ENCODE assay signal across 1 cellular context in the genomic region with DNA sequence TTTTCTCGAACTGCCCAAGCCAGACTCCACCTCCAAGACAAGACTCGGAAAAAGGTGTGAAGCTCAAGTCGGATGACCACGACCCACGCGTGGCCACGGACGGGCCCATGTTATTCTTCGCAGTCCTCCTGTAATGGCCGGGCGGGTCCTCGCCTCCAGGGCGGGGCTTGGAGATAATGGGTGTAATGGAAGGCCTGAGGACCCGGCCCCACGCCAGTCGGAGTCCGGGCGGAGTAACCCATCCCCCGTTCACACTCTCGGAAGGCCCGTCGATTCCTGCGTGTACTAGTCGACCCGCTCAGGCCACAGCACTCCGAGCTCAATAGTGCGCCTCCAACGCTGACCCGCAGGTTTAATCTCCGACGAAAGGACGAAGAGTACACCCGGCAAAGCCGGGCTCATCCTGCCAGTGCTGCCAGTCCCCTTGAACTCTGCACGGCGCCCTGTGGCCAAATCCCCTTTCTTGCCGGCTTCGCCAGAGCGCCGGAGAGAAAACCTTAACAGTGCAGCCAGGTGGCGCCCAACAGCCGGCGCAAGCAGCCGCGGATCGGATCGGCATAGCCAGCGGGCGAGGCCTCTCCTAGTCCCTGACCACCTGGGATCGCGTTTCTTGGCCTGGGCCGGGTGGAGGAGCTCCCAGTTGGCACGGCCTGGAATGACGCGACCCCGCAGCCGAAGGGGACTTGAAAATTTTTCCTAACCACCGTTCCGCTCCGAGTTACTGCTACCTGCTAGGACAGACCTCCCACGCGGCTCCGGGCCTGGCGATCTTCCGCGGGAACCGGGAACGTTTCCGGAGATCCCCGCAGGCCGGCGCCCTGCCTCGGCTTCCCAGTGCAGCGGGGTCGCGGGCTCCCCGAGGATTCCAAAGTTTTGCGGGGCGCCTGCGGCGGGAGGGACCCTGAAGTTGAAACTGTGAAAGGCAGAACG.
TF ChIP-seq lines count a peak whose summit lies in the region.

No MANE protein-coding gene starts in this region.

TF ChIP-seq in K562, 482 proteins besides CTCF, POLR2A, EP300 and RAD21 (continued from another document):
- TF ChIP-seq NRF1 (conservative IDR thresholded peaks at IDR 0.05 in 1 of 2, IDR thresholded peaks at IDR 0.05 in 1 of 2): 0 out of 4 replicates have a peak, but pooled peaks of 1 of the 2 experiments have one; percentile 11
- TF ChIP-seq ZBTB7A (IDR thresholded peaks at IDR 0.05; ENCODE audit: borderline replicate concordance, control insufficient read depth, low read depth, low read length): no peak
- TF ChIP-seq GTF2F1 (IDR thresholded peaks at IDR 0.05; ENCODE audit: low read depth, low read length): no peak
- no peak for TF ChIP-seq SRSF3 (IDR thresholded peaks at IDR 0.05; ENCODE audit: insufficient read depth, low read length)
- TF ChIP-seq, protein P1, sequence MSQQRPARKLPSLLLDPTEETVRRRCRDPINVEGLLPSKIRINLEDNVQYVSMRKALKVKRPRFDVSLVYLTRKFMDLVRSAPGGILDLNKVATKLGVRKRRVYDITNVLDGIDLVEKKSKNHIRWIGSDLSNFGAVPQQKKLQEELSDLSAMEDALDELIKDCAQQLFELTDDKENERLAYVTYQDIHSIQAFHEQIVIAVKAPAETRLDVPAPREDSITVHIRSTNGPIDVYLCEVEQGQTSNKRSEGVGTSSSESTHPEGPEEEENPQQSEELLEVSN (IDR thresholded peaks at IDR 0.05; ENCODE audit: borderline replicate concordance in 1 of 2, extremely low read depth in 1 of 2, insufficient read depth in 1 of 2, insufficient read length in 1 of 2, low read depth in 1 of 2, low read length in 1 of 2, poor library complexity in 1 of 2, severe bottlenecking in 1 of 2): peak in 1 of 2 experiments; percentile 18
- no peak for TF ChIP-seq KDM4B (IDR thresholded peaks at IDR 0.05; ENCODE audit: borderline replicate concordance in 2 of 2, low read depth in 1 of 2)
- TF ChIP-seq SMAD4 (CRISPR knock-in tag; conservative IDR thresholded peaks at IDR 0.05): 0 out of 2 replicates have a peak, but pooled peaks have one; percentile 25
- TF ChIP-seq, protein P2, sequence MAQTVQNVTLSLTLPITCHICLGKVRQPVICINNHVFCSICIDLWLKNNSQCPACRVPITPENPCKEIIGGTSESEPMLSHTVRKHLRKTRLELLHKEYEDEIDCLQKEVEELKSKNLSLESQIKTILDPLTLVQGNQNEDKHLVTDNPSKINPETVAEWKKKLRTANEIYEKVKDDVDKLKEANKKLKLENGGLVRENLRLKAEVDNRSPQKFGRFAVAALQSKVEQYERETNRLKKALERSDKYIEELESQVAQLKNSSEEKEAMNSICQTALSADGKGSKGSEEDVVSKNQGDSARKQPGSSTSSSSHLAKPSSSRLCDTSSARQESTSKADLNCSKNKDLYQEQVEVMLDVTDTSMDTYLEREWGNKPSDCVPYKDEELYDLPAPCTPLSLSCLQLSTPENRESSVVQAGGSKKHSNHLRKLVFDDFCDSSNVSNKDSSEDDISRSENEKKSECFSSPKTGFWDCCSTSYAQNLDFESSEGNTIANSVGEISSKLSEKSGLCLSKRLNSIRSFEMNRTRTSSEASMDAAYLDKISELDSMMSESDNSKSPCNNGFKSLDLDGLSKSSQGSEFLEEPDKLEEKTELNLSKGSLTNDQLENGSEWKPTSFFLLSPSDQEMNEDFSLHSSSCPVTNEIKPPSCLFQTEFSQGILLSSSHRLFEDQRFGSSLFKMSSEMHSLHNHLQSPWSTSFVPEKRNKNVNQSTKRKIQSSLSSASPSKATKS (CRISPR knock-in tag; IDR thresholded peaks at IDR 0.05): no peak
- TF ChIP-seq, protein P3, sequence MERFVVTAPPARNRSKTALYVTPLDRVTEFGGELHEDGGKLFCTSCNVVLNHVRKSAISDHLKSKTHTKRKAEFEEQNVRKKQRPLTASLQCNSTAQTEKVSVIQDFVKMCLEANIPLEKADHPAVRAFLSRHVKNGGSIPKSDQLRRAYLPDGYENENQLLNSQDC (CRISPR knock-in tag; IDR thresholded peaks at IDR 0.05): no peak
- TF ChIP-seq SAFB2 (IDR thresholded peaks at IDR 0.05; ENCODE audit: borderline replicate concordance, low read depth, low read length, severe bottlenecking): no peak
- TF ChIP-seq, protein P4, sequence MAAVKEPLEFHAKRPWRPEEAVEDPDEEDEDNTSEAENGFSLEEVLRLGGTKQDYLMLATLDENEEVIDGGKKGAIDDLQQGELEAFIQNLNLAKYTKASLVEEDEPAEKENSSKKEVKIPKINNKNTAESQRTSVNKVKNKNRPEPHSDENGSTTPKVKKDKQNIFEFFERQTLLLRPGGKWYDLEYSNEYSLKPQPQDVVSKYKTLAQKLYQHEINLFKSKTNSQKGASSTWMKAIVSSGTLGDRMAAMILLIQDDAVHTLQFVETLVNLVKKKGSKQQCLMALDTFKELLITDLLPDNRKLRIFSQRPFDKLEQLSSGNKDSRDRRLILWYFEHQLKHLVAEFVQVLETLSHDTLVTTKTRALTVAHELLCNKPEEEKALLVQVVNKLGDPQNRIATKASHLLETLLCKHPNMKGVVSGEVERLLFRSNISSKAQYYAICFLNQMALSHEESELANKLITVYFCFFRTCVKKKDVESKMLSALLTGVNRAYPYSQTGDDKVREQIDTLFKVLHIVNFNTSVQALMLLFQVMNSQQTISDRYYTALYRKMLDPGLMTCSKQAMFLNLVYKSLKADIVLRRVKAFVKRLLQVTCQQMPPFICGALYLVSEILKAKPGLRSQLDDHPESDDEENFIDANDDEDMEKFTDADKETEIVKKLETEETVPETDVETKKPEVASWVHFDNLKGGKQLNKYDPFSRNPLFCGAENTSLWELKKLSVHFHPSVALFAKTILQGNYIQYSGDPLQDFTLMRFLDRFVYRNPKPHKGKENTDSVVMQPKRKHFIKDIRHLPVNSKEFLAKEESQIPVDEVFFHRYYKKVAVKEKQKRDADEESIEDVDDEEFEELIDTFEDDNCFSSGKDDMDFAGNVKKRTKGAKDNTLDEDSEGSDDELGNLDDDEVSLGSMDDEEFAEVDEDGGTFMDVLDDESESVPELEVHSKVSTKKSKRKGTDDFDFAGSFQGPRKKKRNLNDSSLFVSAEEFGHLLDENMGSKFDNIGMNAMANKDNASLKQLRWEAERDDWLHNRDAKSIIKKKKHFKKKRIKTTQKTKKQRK (IDR thresholded peaks at IDR 0.05; ENCODE audit: borderline replicate concordance, low read depth, low read length): no peak
- peak; percentile 26; the same call in 1 of the 2 replicates for TF ChIP-seq L3MBTL2 (IDR thresholded peaks at IDR 0.05)
- TF ChIP-seq KAT2B (IDR thresholded peaks at IDR 0.05; ENCODE audit: low read depth, low read length): no peak
- no peak for TF ChIP-seq ZNF830 (CRISPR knock-in tag; IDR thresholded peaks at IDR 0.05)
- TF ChIP-seq POLR2G (IDR thresholded peaks at IDR 0.05; ENCODE audit: low read depth, low read length): peak; percentile 42; the same call in 1 of the 2 replicates
- no peak for TF ChIP-seq NCOA2 (IDR thresholded peaks at IDR 0.05; ENCODE audit: partially characterized antibody in 2 of 2)
- TF ChIP-seq STAT5B (CRISPR knock-in tag; IDR thresholded peaks at IDR 0.05): no peak
- TF ChIP-seq ZNF239 (CRISPR knock-in tag; IDR thresholded peaks at IDR 0.05): no peak
- TF ChIP-seq, protein P5, sequence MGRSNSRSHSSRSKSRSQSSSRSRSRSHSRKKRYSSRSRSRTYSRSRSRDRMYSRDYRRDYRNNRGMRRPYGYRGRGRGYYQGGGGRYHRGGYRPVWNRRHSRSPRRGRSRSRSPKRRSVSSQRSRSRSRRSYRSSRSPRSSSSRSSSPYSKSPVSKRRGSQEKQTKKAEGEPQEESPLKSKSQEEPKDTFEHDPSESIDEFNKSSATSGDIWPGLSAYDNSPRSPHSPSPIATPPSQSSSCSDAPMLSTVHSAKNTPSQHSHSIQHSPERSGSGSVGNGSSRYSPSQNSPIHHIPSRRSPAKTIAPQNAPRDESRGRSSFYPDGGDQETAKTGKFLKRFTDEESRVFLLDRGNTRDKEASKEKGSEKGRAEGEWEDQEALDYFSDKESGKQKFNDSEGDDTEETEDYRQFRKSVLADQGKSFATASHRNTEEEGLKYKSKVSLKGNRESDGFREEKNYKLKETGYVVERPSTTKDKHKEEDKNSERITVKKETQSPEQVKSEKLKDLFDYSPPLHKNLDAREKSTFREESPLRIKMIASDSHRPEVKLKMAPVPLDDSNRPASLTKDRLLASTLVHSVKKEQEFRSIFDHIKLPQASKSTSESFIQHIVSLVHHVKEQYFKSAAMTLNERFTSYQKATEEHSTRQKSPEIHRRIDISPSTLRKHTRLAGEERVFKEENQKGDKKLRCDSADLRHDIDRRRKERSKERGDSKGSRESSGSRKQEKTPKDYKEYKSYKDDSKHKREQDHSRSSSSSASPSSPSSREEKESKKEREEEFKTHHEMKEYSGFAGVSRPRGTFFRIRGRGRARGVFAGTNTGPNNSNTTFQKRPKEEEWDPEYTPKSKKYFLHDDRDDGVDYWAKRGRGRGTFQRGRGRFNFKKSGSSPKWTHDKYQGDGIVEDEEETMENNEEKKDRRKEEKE (IDR thresholded peaks at IDR 0.05; ENCODE audit: borderline replicate concordance in 1 of 2, control insufficient read depth in 1 of 2, low read depth in 2 of 2, low read length in 1 of 2): no peak
- TF ChIP-seq NELFE (IDR thresholded peaks at IDR 0.05; ENCODE audit: insufficient read depth, insufficient read length): no peak
TF ChIP-seq in K562: peak in this region for 6.
